ENCODE assay signal across 15 cellular contexts in genomic region chr4:7519638-7520373, GRCh38.
"Had no signal": no experiment of that assay in that cellular context is flagged by ENCODE, and none has a peak within 500 bp of the region (broad histone marks: within the 10 kb centered on the region; RNA-seq: fewer than 3 reads in every experiment).

No MANE protein-coding gene starts in this region.

- H3K4me1 ChIP-seq: ascending aorta, breast epithelium had no signal

- H3K27ac ChIP-seq: ascending aorta, breast epithelium, coronary artery, spleen had no signal

- H3K4me3 ChIP-seq: ascending aorta, breast epithelium, coronary artery, lung, spleen had no signal

- H3K9me3 Mint-ChIP-seq: activated naive CD4-positive, alpha-beta T cell treated with anti-CD3 and anti-CD28 coated beads, Interleukin-2, amount 50 U/mL, for 24 hours; mesothelial cell of epicardium; natural killer cell treated with Interleukin-12 subunit alpha and Interleukin-12 subunit beta and Interleukin-15 and Interleukin-18, amount 100 ng/mL, for 72 hours; stimulated activated naive B cell treated with anti-CD40 and anti-IgM and Interleukin-4, amounts not matched to agents 10 μg/mL and 1 μg/mL and 100 μg/mL, for 72 hours had no signal

- H3K4me3 Mint-ChIP-seq: activated naive CD4-positive, alpha-beta T cell treated with anti-CD3 and anti-CD28 coated beads, Interleukin-2, amount 50 U/mL, for 24 hours; mesothelial cell of epicardium; natural killer cell treated with Interleukin-12 subunit alpha and Interleukin-12 subunit beta and Interleukin-15 and Interleukin-18, amount 100 ng/mL, for 72 hours; stimulated activated naive B cell treated with anti-CD40 and anti-IgM and Interleukin-4, amounts not matched to agents 10 μg/mL and 1 μg/mL and 100 μg/mL, for 72 hours had no signal

- H3K4me1 Mint-ChIP-seq: activated naive CD4-positive, alpha-beta T cell treated with anti-CD3 and anti-CD28 coated beads, Interleukin-2, amount 50 U/mL, for 24 hours; stimulated activated naive B cell treated with anti-CD40 and anti-IgM and Interleukin-4, amounts not matched to agents 10 μg/mL and 1 μg/mL and 100 μg/mL, for 72 hours had no signal

- DNase-seq: activated CD4-positive, CD25-positive, alpha-beta regulatory T cell treated with anti-CD3 and anti-CD28 coated beads, Interleukin-2, amount 50 U/mL, for 72 hours; activated gamma-delta T cell; left colon; retina; spleen; stimulated activated CD4-positive, alpha-beta T cell treated with anti-CD3 and anti-CD28 coated beads, Interleukin-4, amount 100 ng/mL, for 4 hours; stimulated activated naive B cell treated with anti-CD40 and anti-IgM and Interleukin-4, amounts not matched to agents 10 μg/mL and 1 μg/mL and 100 μg/mL, for 72 hours; T1000 had no signal

- H3K36me3 Mint-ChIP-seq: activated naive CD4-positive, alpha-beta T cell treated with anti-CD3 and anti-CD28 coated beads, Interleukin-2, amount 50 U/mL, for 24 hours; mesothelial cell of epicardium; natural killer cell treated with Interleukin-12 subunit alpha and Interleukin-12 subunit beta and Interleukin-15 and Interleukin-18, amount 100 ng/mL, for 72 hours; stimulated activated naive B cell treated with anti-CD40 and anti-IgM and Interleukin-4, amounts not matched to agents 10 μg/mL and 1 μg/mL and 100 μg/mL, for 72 hours had no signal

- ATAC-seq: left colon; natural killer cell treated with Interleukin-12 subunit alpha and Interleukin-12 subunit beta and Interleukin-15 and Interleukin-18, amount 100 ng/mL, for 72 hours; stimulated activated naive B cell treated with anti-CD40 and anti-IgM and Interleukin-4, amounts not matched to agents 10 μg/mL and 1 μg/mL and 100 μg/mL, for 72 hours had no signal

- H3K27ac Mint-ChIP-seq: activated naive CD4-positive, alpha-beta T cell treated with anti-CD3 and anti-CD28 coated beads, Interleukin-2, amount 50 U/mL, for 24 hours; mesothelial cell of epicardium; natural killer cell treated with Interleukin-12 subunit alpha and Interleukin-12 subunit beta and Interleukin-15 and Interleukin-18, amount 100 ng/mL, for 72 hours; stimulated activated naive B cell treated with anti-CD40 and anti-IgM and Interleukin-4, amounts not matched to agents 10 μg/mL and 1 μg/mL and 100 μg/mL, for 72 hours had no signal

- H3K36me3 ChIP-seq: ascending aorta, breast epithelium, spleen had no signal

- H3K9me3 ChIP-seq: ascending aorta, breast epithelium, spleen had no signal

- H3K27me3 ChIP-seq: ascending aorta had no signal
